ENCODE assay signal across 8 cellular contexts in genomic region chr6:99604161-99605073, GRCh38. TPM values are rescaled to one million over a fixed set of nuclear protein-coding genes. Genes with fewer than 3 reads are reported as not detected.
DNase-seq lines count a peak whose midpoint lies in the region; ATAC-seq and TF ChIP-seq lines count a peak whose summit lies in the region.

No MANE protein-coding gene starts in this region.

- peaks cover 5% of the 10 kb centered on the region; the same call in 1 of the 2 replicates for H3K4me1 ChIP-seq in ES-I3 (ENCODE audit: insufficient read depth, low read length)

- H3K36me3 ChIP-seq in ES-I3 (ENCODE audit: insufficient read depth, low read length): no peaks in the 10 kb centered on the region
- no peaks in the 10 kb centered on the region for H3K36me3 ChIP-seq in MG63

- peak overlapping the region; percentile 53; the same call in 1 of the 2 replicates for H3K9ac ChIP-seq in ES-I3 (ENCODE audit: low read depth, low read length)

- H3K9me3 ChIP-seq in ES-I3 (ENCODE audit: control insufficient read depth, insufficient read depth, low read length) (no peaks in the 10 kb centered on the region; the same call in 1 of the 2 replicates), MG63 (no peaks in the 10 kb centered on the region)

- peaks cover 56% of the 10 kb centered on the region for H3K27me3 ChIP-seq in MG63

- ATAC-seq in GM19328 (IDR thresholded peaks at IDR 0.05; ENCODE audit: unreplicated experiment): no peak

- TF ChIP-seq CTCF in epithelial cell of proximal tubule (conservative IDR thresholded peaks at IDR 0.05; ENCODE audit: low read depth, low read length): no peak
- TF ChIP-seq CTCF in retinal pigment epithelial cell (conservative IDR thresholded peaks at IDR 0.05; ENCODE audit: low read depth, low read length): no peak

- H3K4me3 ChIP-seq in MG63 (peak overlapping the region; percentile 40), epithelial cell of proximal tubule (ENCODE audit: low read depth, low read length) (peak overlapping the region; percentile 25), retinal pigment epithelial cell (ENCODE audit: low read length) (peak overlapping the region; percentile 22)

- DNase-seq in MG63 (no peak), epithelial cell of proximal tubule (ENCODE audit: low read depth) (no peak), retinal pigment epithelial cell (ENCODE audit: low read depth) (no peak), pons (ENCODE audit: low spot score) (no peak), NCI-H2029 treated with DMSO at 0.1 percent for 48 hours (lab: John Stamatoyannopoulos, UW) (no peak)
- DNase-seq in stimulated activated naive CD4-positive, alpha-beta T cell (lab: John Stamatoyannopoulos, UW): no peak

RNA-seq across cellular contexts. Expression of gene PRDM13, which starts 2.2 kb away (rescaled TPM):
- total RNA-seq in MG63 (2014; rRNA removed; shearing (Covaris generic); ENCODE audit: low replicate concordance): 0.07 TPM in 1 of 2 replicates, not detected in the other
- total RNA-seq in epithelial cell of proximal tubule: not detected in 2 replicates

RNA-seq across cellular contexts. Expression of gene CCNC, which starts 36.0 kb away (rescaled TPM):
- total RNA-seq in MG63 (2014; rRNA removed; shearing (Covaris generic); ENCODE audit: low replicate concordance): 129 and 226 TPM in 2 replicates
- 84.9 and 130 TPM in 2 replicates for total RNA-seq in epithelial cell of proximal tubule
